19 cellular contexts compared by ENCODE assay signal in genomic region chr9:106075568-106075967, GRCh38.
A peak's percentile ranks its signal among the peaks of the same experiment; 100 is the strongest.
DNase-seq lines count a peak whose midpoint lies in the region; ATAC-seq and TF ChIP-seq lines count a peak whose summit lies in the region.
"Had no signal": no experiment of that assay in that cellular context is flagged by ENCODE, and none has a peak within 500 bp of the region (broad histone marks: within the 10 kb centered on the region; RNA-seq: fewer than 3 reads in every experiment).

No MANE protein-coding gene starts in this region.

- H4K20me1 ChIP-seq in smooth muscle cell (ENCODE audit: low read depth), result no peaks in the 10 kb centered on the region

- H2AFZ ChIP-seq in smooth muscle cell (ENCODE audit: low read depth), result peak overlapping the region; percentile 13
- H2AFZ ChIP-seq: GM23338 had no signal

- H3K4me3 Mint-ChIP-seq in activated T-helper 17 cell treated with anti-CD3 and anti-CD28 coated beads, Interleukin-2, amount 50 U/mL, for 72 hours, result no peak overlapping the region
- H3K4me3 Mint-ChIP-seq: GM23338 had no signal

- no peaks in the 10 kb centered on the region for H3K4me1 Mint-ChIP-seq in activated T-helper 17 cell treated with anti-CD3 and anti-CD28 coated beads, Interleukin-2, amount 50 U/mL, for 72 hours
- H3K4me1 Mint-ChIP-seq: CD8-positive, alpha-beta memory T cell; GM23338 had no signal

- 91% methylated on average over 3 of the region's 3 CpGs for WGBS in smooth muscle cell (ENCODE audit: low lambda C conversion rate)

- H3K27me3 Mint-ChIP-seq in activated T-helper 17 cell treated with anti-CD3 and anti-CD28 coated beads, Interleukin-2, amount 50 U/mL, for 72 hours, result no peaks in the 10 kb centered on the region
- H3K27me3 Mint-ChIP-seq: CD8-positive, alpha-beta memory T cell had no signal

- peak overlapping the region; percentile 66 to 72 for H3K27ac ChIP-seq in breast epithelium
- no peak overlapping the region for H3K27ac ChIP-seq in smooth muscle cell (ENCODE audit: low read depth)
- H3K27ac ChIP-seq: C4-2B had no signal

- H3K4me1 ChIP-seq in breast epithelium, result peaks cover 0 to 24% of the 10 kb centered on the region in 2 donors
- H3K4me1 ChIP-seq in smooth muscle cell (ENCODE audit: low read depth), result no peaks in the 10 kb centered on the region

- no peaks in the 10 kb centered on the region for H3F3A ChIP-seq in smooth muscle cell (ENCODE audit: low read depth)

- H3K27me3 ChIP-seq in breast epithelium (no peaks in the 10 kb centered on the region), smooth muscle cell (ENCODE audit: low read depth) (no peaks in the 10 kb centered on the region)

- no peak for ATAC-seq in activated T-helper 17 cell treated with anti-CD3 and anti-CD28 coated beads, Interleukin-2, amount 50 U/mL, for 72 hours (replicated peaks)
- ATAC-seq: GM23338 had no signal

- H3K36me3 ChIP-seq in breast epithelium, result no peaks in the 10 kb centered on the region
- no peaks in the 10 kb centered on the region for H3K36me3 ChIP-seq in smooth muscle cell (ENCODE audit: low read depth)
- H3K36me3 ChIP-seq: HAP-1 had no signal

- peaks cover 11% of the 10 kb centered on the region for H3K9me3 Mint-ChIP-seq in activated T-helper 17 cell treated with anti-CD3 and anti-CD28 coated beads, Interleukin-2, amount 50 U/mL, for 72 hours
- H3K9me3 Mint-ChIP-seq: GM23338 had no signal

- in situ Hi-C loops in KBM-7 (cut with MboI; ENCODE audit: low pct_unique_long_range_greater_than_20kb, low sequenced_read_pairs), result no loop called here

- H3K9me3 ChIP-seq in breast epithelium (no peaks in the 10 kb centered on the region), smooth muscle cell (replicated peaks; ENCODE audit: low read depth) (no peaks in the 10 kb centered on the region)
- H3K9me3 ChIP-seq: HAP-1 had no signal

- intact Hi-C loops in breast epithelium (cut with DNase I; ENCODE audit: low total_unique reads), result loop anchor here (10.0 kb wide), 1 partner anchor 249 kb away; no protein-coding TSS in a partner anchor

- no peaks in the 10 kb centered on the region for H3K79me2 ChIP-seq in smooth muscle cell (ENCODE audit: low read depth)

- H3K4me3 ChIP-seq in breast epithelium, result no peak overlapping the region
- no peak overlapping the region for H3K4me3 ChIP-seq in smooth muscle cell
- H3K4me3 ChIP-seq: GM23338, HAP-1 had no signal

- TF ChIP-seq CTCF in breast epithelium (IDR thresholded peaks at IDR 0.05) (no peak), smooth muscle cell (IDR thresholded peaks at IDR 0.05; ENCODE audit: borderline replicate concordance, insufficient read depth, poor library complexity, severe bottlenecking) (no peak)

- no peak overlapping the region for H3K4me2 ChIP-seq in smooth muscle cell
- H3K4me2 ChIP-seq: GM23338 had no signal

- no peak overlapping the region for H3K27ac Mint-ChIP-seq in activated T-helper 17 cell treated with anti-CD3 and anti-CD28 coated beads, Interleukin-2, amount 50 U/mL, for 72 hours
- H3K27ac Mint-ChIP-seq: CD8-positive, alpha-beta memory T cell; GM23338 had no signal

- TF ChIP-seq POLR2A in breast epithelium (IDR thresholded peaks at IDR 0.05), result no peak

- H3K36me3 Mint-ChIP-seq in activated T-helper 17 cell treated with anti-CD3 and anti-CD28 coated beads, Interleukin-2, amount 50 U/mL, for 72 hours (ENCODE audit: low read depth), result no peaks in the 10 kb centered on the region
- H3K36me3 Mint-ChIP-seq: CD8-positive, alpha-beta memory T cell had no signal

- DNase-seq in RPMI7951 (ENCODE audit: low read depth) (peak; percentile 66), breast epithelium (ENCODE audit: low spot score in 2 of 2) (peak in 1 of 2 donors; percentile 22), fibroblast of the conjunctiva (ENCODE audit: low read depth) (peak; percentile 23), smooth muscle cell (lab: John Stamatoyannopoulos, UW; ENCODE audit: unreplicated experiment) (no peak), KBM-7 (no peak)
- DNase-seq in activated CD8-positive, alpha-beta memory T cell treated with anti-CD3 and anti-CD28 coated beads for 24 hours, result no peak
- DNase-seq: CD8-positive, alpha-beta memory T cell; KG1; MV-4-11; NCI-H1105 treated with DMSO at 0.1 percent for 48 hours; NCI-H2081; NCI-H2171; NCI-H345; NCI-H774; NK-92 treated with Interleukin-12 subunit alpha and Interleukin-12 subunit beta, amount 100 ng/mL, for 24 hours had no signal

- H3K9ac ChIP-seq in smooth muscle cell (ENCODE audit: low read depth), result no peak overlapping the region

Comparison
In these comparisons a context has a peak if more than half of its experiments do, and no peak if none do; other contexts are left out.
1. DNase-seq: peak in RPMI7951 (single experiment) and fibroblast of the conjunctiva (single experiment); none in smooth muscle cell (single experiment), KBM-7 (single experiment) and activated CD8-positive, alpha-beta memory T cell treated with anti-CD3 and anti-CD28 coated beads for 24 hours (single experiment).